Comparison of ENCODE assay signal across 18 cellular contexts in genomic region chr2:46077522-46078062, GRCh38.
DNase-seq lines count a peak whose midpoint lies in the region; ATAC-seq and TF ChIP-seq lines count a peak whose summit lies in the region.
"Had no signal": no experiment of that assay in that cellular context is flagged by ENCODE, and none has a peak within 500 bp of the region (broad histone marks: within the 10 kb centered on the region; RNA-seq: fewer than 3 reads in every experiment).

No MANE protein-coding gene starts in this region.

- POLR2A ChIA-PET in activated CD8-positive, alpha-beta T cell treated with anti-CD3 and anti-CD28 coated beads for 36 hours (lab: Charles Lee): no interaction called here
- POLR2A ChIA-PET in activated CD8-positive, alpha-beta T cell treated with anti-CD3 and anti-CD28 coated beads, Interleukin-2, amount 10 ng/mL, durations not matched to agents 7 days and 5 days (lab: Charles Lee): no interaction called here

- no peak overlapping the region for H3K4me3 ChIP-seq in SJSA1
- peak overlapping the region; percentile 13 for H3K4me3 ChIP-seq in lower lobe of right lung
- H3K4me3 ChIP-seq: A549, GM23338 had no signal

- H3K4me1 ChIP-seq in SJSA1 (replicated peaks) (peaks cover 66% of the 10 kb centered on the region), lower lobe of right lung (peaks cover 7% of the 10 kb centered on the region)

- peak overlapping the region; percentile 26 for H3K27ac Mint-ChIP-seq in activated CD8-positive, alpha-beta T cell treated with anti-CD3 and anti-CD28 coated beads for 36 hours
- H3K27ac Mint-ChIP-seq in activated CD8-positive, alpha-beta T cell treated with anti-CD3 and anti-CD28 coated beads, Interleukin-2, amount 10 ng/mL, durations not matched to agents 7 days and 5 days: no peak overlapping the region
- H3K27ac Mint-ChIP-seq: CD4-positive, alpha-beta T cell; GM23338 had no signal

- H3K27ac ChIP-seq in SJSA1 (peak overlapping the region; percentile 73), lower lobe of right lung (peak overlapping the region; percentile 71)
- H3K27ac ChIP-seq: 22Rv1, C4-2B, HL-60 had no signal

- H3K36me3 ChIP-seq in SJSA1: peaks cover 29% of the 10 kb centered on the region
- H3K36me3 ChIP-seq in lower lobe of right lung: no peaks in the 10 kb centered on the region

- TF ChIP-seq CTCF in activated CD8-positive, alpha-beta T cell treated with anti-CD3 and anti-CD28 coated beads for 36 hours (IDR thresholded peaks at IDR 0.05): no peak
- TF ChIP-seq CTCF in lower lobe of right lung (IDR thresholded peaks at IDR 0.05): no peak

- H3K4me1 Mint-ChIP-seq in activated CD8-positive, alpha-beta T cell treated with anti-CD3 and anti-CD28 coated beads for 36 hours (ENCODE audit: low read depth): peaks cover 18% of the 10 kb centered on the region
- peaks cover 13% of the 10 kb centered on the region for H3K4me1 Mint-ChIP-seq in activated CD8-positive, alpha-beta T cell treated with anti-CD3 and anti-CD28 coated beads, Interleukin-2, amount 10 ng/mL, durations not matched to agents 7 days and 5 days (ENCODE audit: low read depth)

- H3K4me3 Mint-ChIP-seq in activated CD8-positive, alpha-beta T cell treated with anti-CD3 and anti-CD28 coated beads for 36 hours: no peak overlapping the region
- H3K4me3 Mint-ChIP-seq in activated CD8-positive, alpha-beta T cell treated with anti-CD3 and anti-CD28 coated beads, Interleukin-2, amount 10 ng/mL, durations not matched to agents 7 days and 5 days: no peak overlapping the region
- H3K4me3 Mint-ChIP-seq: CD4-positive, alpha-beta T cell; GM23338 had no signal

- intact Hi-C loops in activated CD8-positive, alpha-beta T cell treated with anti-CD3 and anti-CD28 coated beads for 36 hours (cut with micrococcal nuclease): no loop called here
- intact Hi-C loops in lower lobe of right lung (cut with DNase I): no loop called here

- no peak for ATAC-seq in activated CD8-positive, alpha-beta T cell treated with anti-CD3 and anti-CD28 coated beads for 36 hours
- no peak for ATAC-seq in activated CD8-positive, alpha-beta T cell treated with anti-CD3 and anti-CD28 coated beads, Interleukin-2, amount 10 ng/mL, durations not matched to agents 7 days and 5 days
- no peak for ATAC-seq in lower lobe of right lung
- ATAC-seq: A549, GM23338 had no signal

- CTCF ChIA-PET in activated CD8-positive, alpha-beta T cell treated with anti-CD3 and anti-CD28 coated beads for 36 hours (lab: Charles Lee): interaction anchor here (1.5 kb wide), 1 partner anchor 14 kb away, joined by 4 read pairs; no protein-coding TSS in a partner anchor
- CTCF ChIA-PET in activated CD8-positive, alpha-beta T cell treated with anti-CD3 and anti-CD28 coated beads, Interleukin-2, amount 10 ng/mL, durations not matched to agents 7 days and 5 days (lab: Charles Lee): interaction anchor here (1.2 kb wide), 1 partner anchor 21 kb away, joined by 5 read pairs; no protein-coding TSS in a partner anchor

- DNase-seq in activated CD8-positive, alpha-beta T cell treated with anti-CD3 and anti-CD28 coated beads for 36 hours: no peak
- no peak for DNase-seq in activated CD8-positive, alpha-beta T cell treated with anti-CD3 and anti-CD28 coated beads, Interleukin-2, amount 10 ng/mL, durations not matched to agents 7 days and 5 days
- peak in 1 of 2 experiments; percentile 54 for DNase-seq in SJSA1 (ENCODE audit: low read depth in 1 of 2, low spot score in 2 of 2)
- DNase-seq in lower lobe of right lung: no peak
- DNase-seq in DMS79 treated with DMSO at 0.1 percent for 48 hours (lab: John Stamatoyannopoulos, UW): no peak
- DNase-seq in activated CD4-positive, alpha-beta T cell treated with anti-CD3 and anti-CD28 coated beads for 48 hours: no peak
- no peak for DNase-seq in HT-29 (ENCODE audit: low spot score)
- DNase-seq: AML-193; Caco-2; CD4-positive, alpha-beta T cell; GDM1; HCEC 1CT had no signal

- no peaks in the 10 kb centered on the region for H3K36me3 Mint-ChIP-seq in activated CD8-positive, alpha-beta T cell treated with anti-CD3 and anti-CD28 coated beads for 36 hours (ENCODE audit: low read depth)
- H3K36me3 Mint-ChIP-seq in activated CD8-positive, alpha-beta T cell treated with anti-CD3 and anti-CD28 coated beads, Interleukin-2, amount 10 ng/mL, durations not matched to agents 7 days and 5 days (ENCODE audit: low read depth): no peaks in the 10 kb centered on the region

- no peaks in the 10 kb centered on the region for H3K27me3 ChIP-seq in SJSA1 (replicated peaks)
- no peaks in the 10 kb centered on the region for H3K27me3 ChIP-seq in lower lobe of right lung (ENCODE audit: low read depth)

- H3K9me3 ChIP-seq in SJSA1 (replicated peaks) (no peaks in the 10 kb centered on the region), lower lobe of right lung (no peaks in the 10 kb centered on the region)
- H3K9me3 ChIP-seq: A549, Caco-2 had no signal

- no peaks in the 10 kb centered on the region for H3K27me3 Mint-ChIP-seq in activated CD8-positive, alpha-beta T cell treated with anti-CD3 and anti-CD28 coated beads for 36 hours
- H3K27me3 Mint-ChIP-seq in activated CD8-positive, alpha-beta T cell treated with anti-CD3 and anti-CD28 coated beads, Interleukin-2, amount 10 ng/mL, durations not matched to agents 7 days and 5 days (ENCODE audit: low read depth): no peaks in the 10 kb centered on the region
- H3K27me3 Mint-ChIP-seq: CD4-positive, alpha-beta T cell; IgD-negative memory B cell had no signal

- no peaks in the 10 kb centered on the region for H3K9me3 Mint-ChIP-seq in activated CD8-positive, alpha-beta T cell treated with anti-CD3 and anti-CD28 coated beads for 36 hours
- no peaks in the 10 kb centered on the region for H3K9me3 Mint-ChIP-seq in activated CD8-positive, alpha-beta T cell treated with anti-CD3 and anti-CD28 coated beads, Interleukin-2, amount 10 ng/mL, durations not matched to agents 7 days and 5 days (ENCODE audit: insufficient read depth)
- H3K9me3 Mint-ChIP-seq: CD4-positive, alpha-beta T cell; GM23338; IgD-negative memory B cell had no signal
